Comparison of ENCODE assay signal across 24 cellular contexts in the genomic region with DNA sequence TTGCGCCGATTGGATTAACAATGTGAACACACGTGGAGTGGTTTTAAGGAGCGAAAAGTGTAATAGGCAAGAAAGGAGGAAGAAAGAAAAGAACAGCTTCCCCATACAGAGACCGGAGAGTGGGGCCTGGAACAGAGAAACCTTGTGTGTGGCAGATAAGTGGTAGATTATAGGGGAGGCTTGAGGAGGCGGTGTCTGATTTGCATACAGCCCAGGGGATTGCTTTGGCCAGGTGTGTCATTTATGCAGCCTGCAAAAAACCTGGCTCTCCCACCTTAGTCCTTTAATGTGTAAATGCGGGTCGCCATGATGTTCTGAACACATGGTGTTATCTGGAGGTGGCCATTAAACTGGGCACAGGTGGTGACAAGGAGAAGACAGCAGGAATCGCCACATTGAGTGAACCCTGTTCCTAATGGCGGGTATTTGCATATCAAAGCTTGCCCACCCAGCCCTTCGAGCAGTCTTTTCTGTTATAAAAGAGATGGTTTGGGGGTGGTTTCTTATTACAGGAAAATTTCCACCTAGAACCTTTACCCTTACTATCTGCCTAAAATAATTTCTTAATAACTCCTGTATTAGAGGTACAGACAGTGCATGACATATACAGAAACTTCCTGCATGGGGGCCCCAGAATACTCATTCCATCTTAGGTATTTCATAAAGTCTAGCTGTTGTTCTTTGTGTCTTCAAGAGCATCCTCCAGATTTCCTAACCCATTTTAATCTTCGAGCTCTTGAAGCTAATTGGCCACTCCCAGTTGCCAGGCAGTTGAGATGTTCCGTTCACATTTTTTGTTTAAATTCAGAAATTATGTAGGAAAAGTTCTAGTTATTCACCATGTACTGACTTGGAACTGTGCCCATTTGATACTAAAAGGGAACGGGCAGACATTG.
"Had no signal": no experiment of that assay in that cellular context is flagged by ENCODE, and none has a peak within 500 bp of the region (broad histone marks: within the 10 kb centered on the region; RNA-seq: fewer than 3 reads in every experiment).

No MANE protein-coding gene starts in this region.

- H3K36me3 Mint-ChIP-seq: mesothelial cell of epicardium; naive B cell; natural killer cell treated with Interleukin-12 subunit alpha and Interleukin-12 subunit beta and Interleukin-15 and Interleukin-18, amount 100 ng/mL, for 72 hours; stimulated activated effector memory CD8-positive, alpha-beta T cell treated with anti-CD3 and anti-CD28 coated beads, Interleukin-12 subunit alpha, Interleukin-12 subunit beta, amount 100 ng/mL, for 72 hours; type B pancreatic cell had no signal

- H3K9me3 Mint-ChIP-seq: mesothelial cell of epicardium, neural crest cell, type B pancreatic cell had no signal

- H3K4me1 Mint-ChIP-seq: mesothelial cell of epicardium; naive B cell; neural crest cell; stimulated activated effector memory CD8-positive, alpha-beta T cell treated with anti-CD3 and anti-CD28 coated beads, Interleukin-12 subunit alpha, Interleukin-12 subunit beta, amount 100 ng/mL, for 72 hours had no signal

- H3K4me2 ChIP-seq: smooth muscle cell had no signal

- H3K79me2 ChIP-seq: parathyroid adenoma had no signal

- H3K27ac ChIP-seq: parathyroid adenoma, right atrium auricular region, stomach, testis, tibial artery had no signal

- H3K4me1 ChIP-seq: parathyroid adenoma, right atrium auricular region, stomach, testis, tibial artery had no signal

- H3K27me3 ChIP-seq: right atrium auricular region, stomach, testis, tibial artery had no signal

- H3K9ac ChIP-seq: parathyroid adenoma had no signal

- H3K27ac Mint-ChIP-seq: mesothelial cell of epicardium; naive B cell; natural killer cell treated with Interleukin-12 subunit alpha and Interleukin-12 subunit beta and Interleukin-15 and Interleukin-18, amount 100 ng/mL, for 72 hours; progenitor cell of endocrine pancreas; stimulated activated effector memory CD8-positive, alpha-beta T cell treated with anti-CD3 and anti-CD28 coated beads, Interleukin-12 subunit alpha, Interleukin-12 subunit beta, amount 100 ng/mL, for 72 hours; type B pancreatic cell had no signal

- H3K4me3 Mint-ChIP-seq: mesothelial cell of epicardium; naive B cell; natural killer cell treated with Interleukin-12 subunit alpha and Interleukin-12 subunit beta and Interleukin-15 and Interleukin-18, amount 100 ng/mL, for 72 hours; neural crest cell; stimulated activated effector memory CD8-positive, alpha-beta T cell treated with anti-CD3 and anti-CD28 coated beads, Interleukin-12 subunit alpha, Interleukin-12 subunit beta, amount 100 ng/mL, for 72 hours; type B pancreatic cell had no signal

- H3K4me3 ChIP-seq: mucosa of descending colon, right atrium auricular region, smooth muscle cell, stomach, testis, tibial artery had no signal

- H3K27me3 Mint-ChIP-seq: natural killer cell treated with Interleukin-12 subunit alpha and Interleukin-12 subunit beta and Interleukin-15 and Interleukin-18, amount 100 ng/mL, for 72 hours; type B pancreatic cell had no signal

- ATAC-seq: left lobe of liver; mucosa of descending colon; natural killer cell treated with Interleukin-12 subunit alpha and Interleukin-12 subunit beta and Interleukin-15 and Interleukin-18, amount 100 ng/mL, for 72 hours; sciatic nerve; stimulated activated effector memory CD8-positive, alpha-beta T cell treated with anti-CD3 and anti-CD28 coated beads, Interleukin-12 subunit alpha, Interleukin-12 subunit beta, amount 100 ng/mL, for 72 hours had no signal

- H3K9me3 ChIP-seq: mucosa of descending colon, right atrium auricular region, stomach, testis, tibial artery had no signal

- H2AFZ ChIP-seq: parathyroid adenoma had no signal

- H3K36me3 ChIP-seq: right atrium auricular region, stomach, tibial artery had no signal

- DNase-seq: cortex of kidney; hypothalamus; kidney; mesenchymal stem cell; mucosa of descending colon; naive B cell; stimulated activated CD4-positive, alpha-beta T cell treated with anti-CD3 and anti-CD28 coated beads, Interleukin-12 subunit alpha, Interleukin-12 subunit beta, amount 100 ng/mL, for 4 hours; stimulated activated CD4-positive, alpha-beta T cell treated with anti-CD3 and anti-CD28 coated beads, Interleukin-1b, Interleukin-23, amount 100 ng/mL, for 48 hours; stimulated activated CD4-positive, alpha-beta T cell treated with anti-CD3 and anti-CD28 coated beads, Interleukin-4, amount 100 ng/mL, for 24 hours; stimulated activated naive CD4-positive, alpha-beta T cell treated with Interleukin-2 at 50 U/mL for 16 hours; stomach; testis; tibial artery had no signal
